In the genomic region with DNA sequence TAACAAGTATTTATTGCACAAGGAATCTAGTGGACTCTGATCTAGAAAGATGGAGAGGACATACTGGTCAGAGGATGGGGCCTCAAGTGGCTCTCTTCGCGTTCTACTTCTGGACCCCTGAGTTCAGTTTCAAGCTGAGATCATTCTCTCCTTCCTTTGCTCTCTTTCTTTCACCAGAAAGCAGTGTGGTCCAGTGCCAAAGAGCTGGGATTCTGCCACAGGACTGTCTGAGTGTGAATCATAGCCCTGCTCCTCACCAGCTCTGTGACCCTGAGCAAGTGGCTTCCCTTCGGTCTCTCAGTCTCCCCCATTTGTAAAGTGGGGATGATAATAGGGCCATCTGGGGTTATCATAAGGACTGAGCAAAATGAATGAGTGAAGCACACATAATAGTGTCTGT, we compare ENCODE assay signal across 1 cellular context.
TF ChIP-seq lines count a peak whose summit lies in the region.

No MANE protein-coding gene starts in this region.

TF ChIP-seq in IMR-90, 13 proteins besides CTCF, POLR2A, EP300 and RAD21:
- TF ChIP-seq SMC3 (IDR thresholded peaks at IDR 0.05; ENCODE audit: low read depth, low read length): no peak
- TF ChIP-seq, protein P1, sequence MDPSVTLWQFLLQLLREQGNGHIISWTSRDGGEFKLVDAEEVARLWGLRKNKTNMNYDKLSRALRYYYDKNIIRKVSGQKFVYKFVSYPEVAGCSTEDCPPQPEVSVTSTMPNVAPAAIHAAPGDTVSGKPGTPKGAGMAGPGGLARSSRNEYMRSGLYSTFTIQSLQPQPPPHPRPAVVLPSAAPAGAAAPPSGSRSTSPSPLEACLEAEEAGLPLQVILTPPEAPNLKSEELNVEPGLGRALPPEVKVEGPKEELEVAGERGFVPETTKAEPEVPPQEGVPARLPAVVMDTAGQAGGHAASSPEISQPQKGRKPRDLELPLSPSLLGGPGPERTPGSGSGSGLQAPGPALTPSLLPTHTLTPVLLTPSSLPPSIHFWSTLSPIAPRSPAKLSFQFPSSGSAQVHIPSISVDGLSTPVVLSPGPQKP (IDR thresholded peaks at IDR 0.05; ENCODE audit: borderline replicate concordance, low read depth, low read length): no peak
- TF ChIP-seq, protein P2, sequence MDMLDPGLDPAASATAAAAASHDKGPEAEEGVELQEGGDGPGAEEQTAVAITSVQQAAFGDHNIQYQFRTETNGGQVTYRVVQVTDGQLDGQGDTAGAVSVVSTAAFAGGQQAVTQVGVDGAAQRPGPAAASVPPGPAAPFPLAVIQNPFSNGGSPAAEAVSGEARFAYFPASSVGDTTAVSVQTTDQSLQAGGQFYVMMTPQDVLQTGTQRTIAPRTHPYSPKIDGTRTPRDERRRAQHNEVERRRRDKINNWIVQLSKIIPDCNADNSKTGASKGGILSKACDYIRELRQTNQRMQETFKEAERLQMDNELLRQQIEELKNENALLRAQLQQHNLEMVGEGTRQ (IDR thresholded peaks at IDR 0.05; ENCODE audit: low read depth, low read length): no peak
- no peak for TF ChIP-seq NFE2L2 (IDR thresholded peaks at IDR 0.05; ENCODE audit: low read depth, low read length)
- no peak for TF ChIP-seq RCOR1 (IDR thresholded peaks at IDR 0.05; ENCODE audit: insufficient replicate concordance, low read length)
- TF ChIP-seq MAZ (IDR thresholded peaks at IDR 0.05; ENCODE audit: borderline replicate concordance, low read depth, low read length): no peak
- TF ChIP-seq BHLHE40 (IDR thresholded peaks at IDR 0.05; ENCODE audit: low read depth, low read length): no peak
- TF ChIP-seq RFX5 (IDR thresholded peaks at IDR 0.05; ENCODE audit: low read depth, low read length): no peak
- TF ChIP-seq CHD1 (IDR thresholded peaks at IDR 0.05; ENCODE audit: low read depth, low read length): no peak
- no peak for TF ChIP-seq CEBPB (IDR thresholded peaks at IDR 0.05; ENCODE audit: low read depth, low read length)
- TF ChIP-seq MAFK (IDR thresholded peaks at IDR 0.05; ENCODE audit: low read depth, low read length): no peak
- no peak for TF ChIP-seq FOS (IDR thresholded peaks at IDR 0.05; ENCODE audit: low read depth, low read length)
- no peak for TF ChIP-seq MXI1 (IDR thresholded peaks at IDR 0.05; ENCODE audit: borderline replicate concordance, low read depth, low read length)
